Comparison of ENCODE assay signal across 28 cellular contexts in the genomic region with DNA sequence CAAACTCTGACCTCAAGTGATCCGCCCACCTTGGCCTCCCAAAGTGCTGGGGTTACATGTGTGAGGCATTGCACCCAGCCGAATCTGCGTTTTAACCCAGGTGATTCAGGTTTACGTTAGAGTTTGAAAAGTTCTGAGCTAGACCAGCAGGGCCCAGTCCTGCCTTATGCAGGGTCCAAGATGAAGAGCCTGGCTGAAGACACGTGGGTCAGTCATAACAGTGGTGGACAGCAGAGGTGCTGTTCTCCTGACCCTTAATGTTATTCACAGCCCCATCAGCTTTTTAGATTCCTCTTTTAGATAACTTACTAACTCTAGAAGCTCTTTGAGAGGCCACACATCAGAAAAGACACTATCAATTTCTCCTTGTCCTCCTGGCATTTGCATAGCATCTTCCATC. TPM values are rescaled to one million over a fixed set of nuclear protein-coding genes. Genes with fewer than 3 reads are reported as not detected.
"Had no signal": no experiment of that assay in that cellular context is flagged by ENCODE, and none has a peak within 500 bp of the region (broad histone marks: within the 10 kb centered on the region; RNA-seq: fewer than 3 reads in every experiment).

No MANE protein-coding gene starts in this region.

- H3K9me3 ChIP-seq: adrenal gland, body of pancreas, breast epithelium had no signal

- H2AFZ ChIP-seq: PC-9 had no signal

- H3K27me3 Mint-ChIP-seq: activated CD8-positive, alpha-beta T cell treated with anti-CD3 and anti-CD28 coated beads for 36 hours; activated T-cell treated with anti-CD3 and anti-CD28 coated beads, Interleukin-2, amount 50 U/mL, for 24 hours; T-cell had no signal

- H3K4me3 Mint-ChIP-seq: activated CD4-positive, alpha-beta T cell treated with anti-CD3 and anti-CD28 coated beads, Interleukin-2, amount 10 ng/mL, durations not matched to agents 24 days and 14 days; activated CD8-positive, alpha-beta T cell treated with anti-CD3 and anti-CD28 coated beads for 36 hours; activated naive CD4-positive, alpha-beta T cell treated with anti-CD3 and anti-CD28 coated beads for 36 hours; activated T-cell treated with anti-CD3 and anti-CD28 coated beads, Interleukin-2, amount 50 U/mL, for 24 hours; activated T-helper 1 cell treated with anti-CD3 and anti-CD28 coated beads, Interleukin-12 subunit alpha, Interleukin-12 subunit beta, Interleukin-2, Interleukin-4 antibody, amounts not matched to agents 30 ng/mL and 10 ng/mL and 1 ng/mL, durations not matched to agents 14 hours and 24 hours and 36 hours; T-cell had no signal

- H3K9me3 Mint-ChIP-seq: activated CD4-positive, alpha-beta T cell treated with anti-CD3 and anti-CD28 coated beads, Interleukin-2, amount 10 ng/mL, durations not matched to agents 24 days and 14 days; activated CD8-positive, alpha-beta T cell treated with anti-CD3 and anti-CD28 coated beads for 36 hours; activated naive CD4-positive, alpha-beta T cell treated with anti-CD3 and anti-CD28 coated beads for 36 hours; activated naive CD4-positive, alpha-beta T cell treated with anti-CD3 and anti-CD28 coated beads, Interleukin-2, amount 50 U/mL, for 72 hours; activated T-cell treated with anti-CD3 and anti-CD28 coated beads, Interleukin-2, amount 50 U/mL, for 24 hours; activated T-helper 1 cell treated with anti-CD3 and anti-CD28 coated beads, Interleukin-12 subunit alpha, Interleukin-12 subunit beta, Interleukin-2, Interleukin-4 antibody, amounts not matched to agents 30 ng/mL and 10 ng/mL and 1 ng/mL, durations not matched to agents 14 hours and 24 hours and 36 hours; T-cell had no signal

- H3K27ac Mint-ChIP-seq: activated CD4-positive, alpha-beta T cell treated with anti-CD3 and anti-CD28 coated beads, Interleukin-2, amount 10 ng/mL, durations not matched to agents 24 days and 14 days; activated CD8-positive, alpha-beta T cell treated with anti-CD3 and anti-CD28 coated beads for 36 hours; activated naive CD4-positive, alpha-beta T cell treated with anti-CD3 and anti-CD28 coated beads for 36 hours; activated naive CD4-positive, alpha-beta T cell treated with anti-CD3 and anti-CD28 coated beads, Interleukin-2, amount 50 U/mL, for 72 hours; activated T-cell treated with anti-CD3 and anti-CD28 coated beads, Interleukin-2, amount 50 U/mL, for 24 hours; activated T-helper 1 cell treated with anti-CD3 and anti-CD28 coated beads, Interleukin-12 subunit alpha, Interleukin-12 subunit beta, Interleukin-2, Interleukin-4 antibody, amounts not matched to agents 30 ng/mL and 10 ng/mL and 1 ng/mL, durations not matched to agents 14 hours and 24 hours and 36 hours; T-cell had no signal

- H3K4me1 Mint-ChIP-seq: activated CD4-positive, alpha-beta T cell treated with anti-CD3 and anti-CD28 coated beads, Interleukin-2, amount 10 ng/mL, durations not matched to agents 24 days and 14 days; T-cell had no signal

- DNase-seq: activated CD4-positive, alpha-beta T cell treated with anti-CD3 and anti-CD28 coated beads, Interleukin-2, amount 10 ng/mL, durations not matched to agents 24 days and 14 days; activated CD4-positive, alpha-beta T cell treated with anti-CD3 and anti-CD28 coated beads, Interleukin-2, amount 50 U/mL, for 4 hours; activated CD8-positive, alpha-beta T cell treated with anti-CD3 and anti-CD28 coated beads for 36 hours; activated gamma-delta T cell treated with Interleukin-2 at 50 U/mL for 16 hours; activated naive CD4-positive, alpha-beta T cell treated with anti-CD3 and anti-CD28 coated beads for 36 hours; activated T-cell treated with anti-CD3 and anti-CD28 coated beads, Interleukin-2, amount 50 U/mL, for 24 hours; adrenal gland; body of pancreas; NCI-H1105; NCI-H1417 treated with DMSO at 0.1 percent for 48 hours; NCI-H187 treated with DMSO at 0.1 percent for 48 hours; NCI-H2081; NCI-H226; NCI-H524 treated with DMSO at 0.1 percent for 48 hours; NK-92 treated with Interleukin-12 subunit alpha and Interleukin-12 subunit beta, amount 100 ng/mL, for 24 hours; PC-9; SIG-M5; T-cell; T-helper 2 cell; T-helper 9 cell had no signal

- H3K36me3 Mint-ChIP-seq: activated naive CD4-positive, alpha-beta T cell treated with anti-CD3 and anti-CD28 coated beads, Interleukin-2, amount 50 U/mL, for 72 hours; T-cell had no signal

- H3K27me3 ChIP-seq: adrenal gland, body of pancreas, breast epithelium had no signal

- ATAC-seq: activated CD8-positive, alpha-beta T cell treated with anti-CD3 and anti-CD28 coated beads for 36 hours; activated naive CD4-positive, alpha-beta T cell treated with anti-CD3 and anti-CD28 coated beads, Interleukin-2, amount 50 U/mL, for 72 hours; body of pancreas; Right ventricle myocardium inferior; SK-N-SH treated with all-trans-retinoic acid at 6 μM for 48 hours; T-cell had no signal

- H3K4me2 ChIP-seq: PC-9 had no signal

- H3K36me3 ChIP-seq: adrenal gland, breast epithelium had no signal

- H3K27ac ChIP-seq: adrenal gland, body of pancreas, breast epithelium, PC-9, RWPE1, VCaP had no signal

- H3K4me3 ChIP-seq: adrenal gland, body of pancreas, breast epithelium, PC-9 had no signal

- H3K4me1 ChIP-seq: adrenal gland, body of pancreas, breast epithelium had no signal

RNA-seq across cellular contexts. Expression of gene GNG4, which starts 50.0 kb away (rescaled TPM):
- total RNA-seq: OCI-LY7, Right ventricle myocardium inferior had no signal
